ENCODE assay signal across 12 cellular contexts in the genomic region with DNA sequence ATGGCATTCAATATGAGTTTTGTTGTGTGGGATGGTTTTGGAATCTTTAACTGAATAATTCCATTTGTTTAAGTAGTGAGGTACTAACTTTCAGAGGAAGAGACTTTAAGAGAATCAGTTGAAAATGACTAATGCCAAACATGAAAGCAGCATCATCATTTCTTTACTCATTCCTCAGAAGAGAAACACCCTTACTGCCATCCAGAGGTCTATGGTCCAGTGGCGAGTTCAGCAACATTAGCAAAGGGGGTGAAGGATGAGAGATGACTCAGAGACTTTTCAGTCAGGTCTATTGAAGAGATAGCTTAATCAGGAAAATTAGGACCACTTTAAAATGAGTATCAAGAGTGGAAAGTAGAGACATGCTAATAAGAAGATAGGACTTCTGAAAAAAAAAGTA.
DNase-seq lines count a peak whose midpoint lies in the region; ATAC-seq, FAIRE-seq and TF ChIP-seq lines count a peak whose summit lies in the region.
"Had no signal": no experiment of that assay in that cellular context is flagged by ENCODE, and none has a peak within 500 bp of the region (broad histone marks: within the 10 kb centered on the region; RNA-seq: fewer than 3 reads in every experiment).

No MANE protein-coding gene starts in this region.

- H3K36me3 Mint-ChIP-seq in natural killer cell = no peaks in the 10 kb centered on the region

- no peaks in the 10 kb centered on the region for H3K4me1 Mint-ChIP-seq in natural killer cell

- intact Hi-C loops in natural killer cell (cut with micrococcal nuclease) = no loop called here

- TF ChIP-seq CTCF in foreskin keratinocyte (conservative IDR thresholded peaks at IDR 0.05) (peak; percentile 30), natural killer cell (IDR thresholded peaks at IDR 0.05) (no peak)

- H3K27ac Mint-ChIP-seq in natural killer cell = no peak overlapping the region

- no peak overlapping the region for H3K4me3 Mint-ChIP-seq in natural killer cell

- peak; percentile 55 for ATAC-seq in GM21737 (IDR thresholded peaks at IDR 0.05; ENCODE audit: unreplicated experiment)
- ATAC-seq in HG03520 (IDR thresholded peaks at IDR 0.05; ENCODE audit: unreplicated experiment) = peak; percentile 53
- ATAC-seq in foreskin keratinocyte = no peak
- ATAC-seq in HG03469 (IDR thresholded peaks at IDR 0.05; ENCODE audit: unreplicated experiment) = no peak
- no peak for ATAC-seq in natural killer cell

- H3K4me1 ChIP-seq in foreskin keratinocyte = no peaks in the 10 kb centered on the region
- H3K4me1 ChIP-seq: colonic mucosa had no signal

- DNase-seq in GM18507 (ENCODE audit: extremely low spot score, insufficient read length, low read depth) = no peak
- peak in 1 of 2 donors; percentile 34 for DNase-seq in foreskin keratinocyte
- no peak for DNase-seq in natural killer cell
- no peak for DNase-seq in NCI-H2107 (lab: John Stamatoyannopoulos, UW)
- DNase-seq in NCI-H748 (lab: John Stamatoyannopoulos, UW; ENCODE audit: unreplicated experiment) = no peak
- DNase-seq: Calu3, colonic mucosa, NCI-H1436 had no signal

- H3K27me3 ChIP-seq in foreskin keratinocyte = no peaks in the 10 kb centered on the region
- H3K27me3 ChIP-seq: colonic mucosa had no signal

- peak; percentile 63 for FAIRE-seq in GM18507 (lab: Jason Lieb, UNC)
- FAIRE-seq: TTC549 had no signal

- peaks cover 0 to 5% of the 10 kb centered on the region in 2 donors for H3K9me3 Mint-ChIP-seq in natural killer cell

- no peak overlapping the region for H3K27ac ChIP-seq in foreskin keratinocyte
- H3K27ac ChIP-seq: colonic mucosa had no signal

- no peaks in the 10 kb centered on the region for H3K27me3 Mint-ChIP-seq in natural killer cell (ENCODE audit: low read depth in 2 of 2)

Comparison
In these comparisons a context has a peak if more than half of its experiments do, and no peak if none do; other contexts are left out.
1. ATAC-seq: peak in GM21737 (single experiment) and HG03520 (single experiment); none in foreskin keratinocyte (single experiment), HG03469 (single experiment) and natural killer cell (0 of 3).